19 cellular contexts compared by ENCODE assay signal in genomic region chr7:83640731-83641533, GRCh38. TPM values are rescaled to one million over a fixed set of nuclear protein-coding genes. Genes with fewer than 3 reads are reported as not detected.
"Had no signal": no experiment of that assay in that cellular context is flagged by ENCODE, and none has a peak within 500 bp of the region (broad histone marks: within the 10 kb centered on the region; RNA-seq: fewer than 3 reads in every experiment).

No MANE protein-coding gene starts in this region.

- FAIRE-seq: endothelial cell of umbilical vein, urothelium cell line had no signal

- H3K27ac ChIP-seq: colonic mucosa, esophagus squamous epithelium, neural progenitor cell, ovary, thyroid gland had no signal

- H3K4me3 ChIP-seq: body of pancreas, colonic mucosa, esophagus squamous epithelium, neural progenitor cell, ovary, thyroid gland had no signal

- H3K9me3 ChIP-seq: body of pancreas, colonic mucosa, esophagus squamous epithelium, ovary, thyroid gland had no signal

- H3K4me1 Mint-ChIP-seq: activated CD4-positive, alpha-beta T cell treated with anti-CD3 and anti-CD28 coated beads, Interleukin-2, amount 10 ng/mL, durations not matched to agents 7 days and 5 days; activated naive CD8-positive, alpha-beta T cell treated with anti-CD3 and anti-CD28 coated beads for 36 hours; neural progenitor cell; stimulated activated effector memory CD8-positive, alpha-beta T cell treated with anti-CD3 and anti-CD28 coated beads, Interleukin-12 subunit alpha, Interleukin-12 subunit beta, amount 100 ng/mL, for 72 hours had no signal

- H3K27ac Mint-ChIP-seq: activated CD4-positive, alpha-beta T cell treated with anti-CD3 and anti-CD28 coated beads, Interleukin-2, amount 10 ng/mL, durations not matched to agents 7 days and 5 days; activated naive CD8-positive, alpha-beta T cell treated with anti-CD3 and anti-CD28 coated beads for 36 hours; activated T-cell treated with anti-CD3 and anti-CD28 coated beads, Interleukin-2, amount 50 U/mL, for 72 hours; neural progenitor cell; stimulated activated effector memory CD8-positive, alpha-beta T cell treated with anti-CD3 and anti-CD28 coated beads, Interleukin-12 subunit alpha, Interleukin-12 subunit beta, amount 100 ng/mL, for 72 hours; T-helper 2 cell treated with Interferon-gamma antibody and Interleukin-4, amounts not matched to agents 5 μg/mL and 100 μg/mL, for 36 hours had no signal

- H3K4me1 ChIP-seq: body of pancreas, colonic mucosa, esophagus squamous epithelium, thyroid gland had no signal

- ATAC-seq: activated T-cell treated with anti-CD3 and anti-CD28 coated beads, Interleukin-2, amount 50 U/mL, for 72 hours; body of pancreas; left cardiac atrium; stimulated activated effector memory CD8-positive, alpha-beta T cell treated with anti-CD3 and anti-CD28 coated beads, Interleukin-12 subunit alpha, Interleukin-12 subunit beta, amount 100 ng/mL, for 72 hours had no signal

- H3K27me3 Mint-ChIP-seq: activated CD4-positive, alpha-beta T cell treated with anti-CD3 and anti-CD28 coated beads, Interleukin-2, amount 10 ng/mL, durations not matched to agents 7 days and 5 days; activated naive CD8-positive, alpha-beta T cell treated with anti-CD3 and anti-CD28 coated beads for 36 hours had no signal

- H3K4me3 Mint-ChIP-seq: activated CD4-positive, alpha-beta T cell treated with anti-CD3 and anti-CD28 coated beads, Interleukin-2, amount 10 ng/mL, durations not matched to agents 7 days and 5 days; activated naive CD8-positive, alpha-beta T cell treated with anti-CD3 and anti-CD28 coated beads for 36 hours; activated T-cell treated with anti-CD3 and anti-CD28 coated beads, Interleukin-2, amount 50 U/mL, for 72 hours; neural progenitor cell; stimulated activated effector memory CD8-positive, alpha-beta T cell treated with anti-CD3 and anti-CD28 coated beads, Interleukin-12 subunit alpha, Interleukin-12 subunit beta, amount 100 ng/mL, for 72 hours; T-helper 2 cell treated with Interferon-gamma antibody and Interleukin-4, amounts not matched to agents 5 μg/mL and 100 μg/mL, for 36 hours had no signal

- DNase-seq: activated CD4-positive, alpha-beta T cell treated with anti-CD3 and anti-CD28 coated beads, Interleukin-2, amount 10 ng/mL, durations not matched to agents 7 days and 5 days; activated CD8-positive, alpha-beta memory T cell treated with anti-CD3 and anti-CD28 coated beads, Interleukin-2, amount 50 U/mL, for 48 hours; activated gamma-delta T cell treated with Interleukin-2 at 50 U/mL for 16 hours; activated naive CD8-positive, alpha-beta T cell treated with anti-CD3 and anti-CD28 coated beads for 36 hours; activated T-cell treated with anti-CD3 and anti-CD28 coated beads, Interleukin-2, amount 50 U/mL, for 72 hours; amygdala; caudate nucleus; colonic mucosa; esophagus squamous epithelium; left cardiac atrium; ovary; stimulated activated CD4-positive, alpha-beta T cell treated with anti-CD3 and anti-CD28 coated beads, Interleukin-12 subunit alpha, Interleukin-12 subunit beta, amount 100 ng/mL, for 4 hours; thyroid gland had no signal

- H3K27me3 ChIP-seq: body of pancreas, colonic mucosa, neural progenitor cell, ovary, thyroid gland had no signal

- H3K36me3 Mint-ChIP-seq: activated naive CD8-positive, alpha-beta T cell treated with anti-CD3 and anti-CD28 coated beads for 36 hours; neural progenitor cell; stimulated activated effector memory CD8-positive, alpha-beta T cell treated with anti-CD3 and anti-CD28 coated beads, Interleukin-12 subunit alpha, Interleukin-12 subunit beta, amount 100 ng/mL, for 72 hours had no signal

- H3K9me3 Mint-ChIP-seq: activated CD4-positive, alpha-beta T cell treated with anti-CD3 and anti-CD28 coated beads, Interleukin-2, amount 10 ng/mL, durations not matched to agents 7 days and 5 days; activated naive CD8-positive, alpha-beta T cell treated with anti-CD3 and anti-CD28 coated beads for 36 hours; neural progenitor cell; T-helper 2 cell treated with Interferon-gamma antibody and Interleukin-4, amounts not matched to agents 5 μg/mL and 100 μg/mL, for 36 hours had no signal

RNA-seq across cellular contexts. Expression of gene SEMA3E, which starts 8.0 kb away (rescaled TPM):
- total RNA-seq: activated CD4-positive, alpha-beta T cell treated with anti-CD3 and anti-CD28 coated beads, Interleukin-2, amount 10 ng/mL, durations not matched to agents 7 days and 5 days; activated naive CD8-positive, alpha-beta T cell treated with anti-CD3 and anti-CD28 coated beads for 36 hours; activated T-cell treated with anti-CD3 and anti-CD28 coated beads, Interleukin-2, amount 50 U/mL, for 72 hours; endothelial cell of umbilical vein had no signal
- polyA plus RNA-seq: endothelial cell of umbilical vein had no signal
